In genomic region chr13:36057041-36057440, GRCh38 we compare ENCODE assay signal across 28 cellular contexts.
A peak's percentile ranks its signal among the peaks of the same experiment; 100 is the strongest.
DNase-seq lines count a peak whose midpoint lies in the region; ATAC-seq, FAIRE-seq and TF ChIP-seq lines count a peak whose summit lies in the region.
"Had no signal": no experiment of that assay in that cellular context is flagged by ENCODE, and none has a peak within 500 bp of the region (broad histone marks: within the 10 kb centered on the region; RNA-seq: fewer than 3 reads in every experiment).

No MANE protein-coding gene starts in this region.

- H3K9me3 ChIP-seq in A549: no peaks in the 10 kb centered on the region
- H3K9me3 ChIP-seq in HCT116 (ENCODE audit: control insufficient read depth in 1 of 2, insufficient read depth in 1 of 2, low read depth in 1 of 2, low read length in 2 of 2): peaks cover 0 to 14% of the 10 kb centered on the region in 2 experiments; a peak in 2 of 4 replicates
- no peaks in the 10 kb centered on the region for H3K9me3 ChIP-seq in uterus
- H3K9me3 ChIP-seq: SJSA1, spleen, vagina had no signal

- 0% methylated on average over 3 of the region's 3 CpGs for WGBS in A549 (ENCODE audit: missing lambda C conversion rate)

- no peaks in the 10 kb centered on the region for H3K9me2 ChIP-seq in HCT116 (ENCODE audit: insufficient read depth)

- H3K27ac ChIP-seq in A549: no peak overlapping the region
- no peak overlapping the region for H3K27ac ChIP-seq in HCT116 (ENCODE audit: low read depth, low read length)
- no peak overlapping the region for H3K27ac ChIP-seq in uterus
- H3K27ac ChIP-seq: PC-9, SJSA1, spleen, vagina had no signal

- FAIRE-seq in A549 (lab: Jason Lieb, UNC): no peak
- FAIRE-seq: bronchial epithelial cell, endothelial cell of umbilical vein had no signal

- DNase-seq in A549 (ENCODE audit: low read depth in 1 of 2, low spot score in 1 of 2): no peak
- DNase-seq in HCT116 (ENCODE audit: low read depth, low spot score): no peak
- peak; percentile 24 for DNase-seq in RKO (ENCODE audit: low spot score)
- peak; percentile 22 for DNase-seq in fibroblast of pulmonary artery (ENCODE audit: low read depth)
- no peak for DNase-seq in uterus
- DNase-seq in NCI-H524 (lab: John Stamatoyannopoulos, UW): no peak
- no peak for DNase-seq in WTC11 (ENCODE audit: low spot score)
- DNase-seq: activated CD8-positive, alpha-beta memory T cell treated with anti-CD3 and anti-CD28 coated beads, Interleukin-2, amount 10 ng/mL, durations not matched to agents 7 days and 5 days; activated naive CD8-positive, alpha-beta T cell treated with anti-CD3 and anti-CD28 coated beads, Interleukin-2, amount 10 ng/mL, durations not matched to agents 7 days and 5 days; CD4-positive, alpha-beta T cell; DMS53; foreskin melanocyte; left colon; NCI-H146; NCI-H82; PC-9; spleen; stimulated activated CD8-positive, alpha-beta memory T cell treated with anti-CD3 and anti-CD28 coated beads, Interleukin-4, amount 100 ng/mL, for 48 hours; T-helper 9 cell had no signal

- TF ChIP-seq POLR2A in A549 (IDR thresholded peaks at IDR 0.05; ENCODE audit: low read length): no peak
- no peak for TF ChIP-seq POLR2A in HCT116 (IDR thresholded peaks at IDR 0.05; ENCODE audit: borderline replicate concordance, extremely low read depth, insufficient read depth, insufficient read length)
- no peak for TF ChIP-seq POLR2A in uterus (IDR thresholded peaks at IDR 0.05)

- no peak overlapping the region for H3K4me3 Mint-ChIP-seq in WTC11
- H3K4me3 Mint-ChIP-seq: activated CD8-positive, alpha-beta memory T cell treated with anti-CD3 and anti-CD28 coated beads, Interleukin-2, amount 10 ng/mL, durations not matched to agents 7 days and 5 days; activated naive CD8-positive, alpha-beta T cell treated with anti-CD3 and anti-CD28 coated beads, Interleukin-2, amount 10 ng/mL, durations not matched to agents 7 days and 5 days; CD4-positive, alpha-beta T cell; dendritic cell treated with granulocyte-macrophage colony-stimulating factor and Interleukin-4, amounts not matched to agents 40 ng/mL and 50 ng/mL, for 4 days; mesothelial cell of epicardium; neural crest cell had no signal

- TF ChIP-seq EP300 in A549 (IDR thresholded peaks at IDR 0.05): no peak

- ATAC-seq in A549: no peak
- ATAC-seq in HCT116: no peak
- no peak for ATAC-seq in WTC11
- no peak for ATAC-seq in HG02885 (IDR thresholded peaks at IDR 0.05; ENCODE audit: poor library complexity, unreplicated experiment)
- ATAC-seq: activated CD8-positive, alpha-beta memory T cell treated with anti-CD3 and anti-CD28 coated beads, Interleukin-2, amount 10 ng/mL, durations not matched to agents 7 days and 5 days; left colon had no signal

- H3K4me2 ChIP-seq in A549 (no peak overlapping the region), HCT116 (ENCODE audit: low read length) (no peak overlapping the region)
- H3K4me2 ChIP-seq: PC-9 had no signal

- RAD21 ChIA-PET in HCT116 (lab: Charles Lee; ENCODE audit: low non-redundant PET in 1 of 2, low total read pairs in 2 of 2, uncharacterized antibody in 2 of 2, unreplicated experiment in 2 of 2): no interaction called here

- CTCF ChIA-PET in A549 (lab: Yijun Ruan, JAX): no interaction called here
- CTCF ChIA-PET in HCT116 (lab: Charles Lee): no interaction called here
- CTCF ChIA-PET in WTC11 (lab: Charles Lee): no interaction called here

- no peak overlapping the region for H2AFZ ChIP-seq in HCT116 (ENCODE audit: low read depth, low read length, poor library complexity, severe bottlenecking)
- H2AFZ ChIP-seq: PC-9 had no signal

- H3K4me3 ChIP-seq in A549 (no peak overlapping the region), HCT116 (replicated peaks in 1 of 2; ENCODE audit: low read depth in 1 of 2, low read length in 2 of 2) (no peak overlapping the region), fibroblast of pulmonary artery (replicated peaks; ENCODE audit: low read depth, low read length) (no peak overlapping the region), uterus (no peak overlapping the region)
- H3K4me3 ChIP-seq: PC-9, SJSA1, spleen, vagina had no signal

- H3K27me3 ChIP-seq in HCT116 (ENCODE audit: insufficient read depth, low read length) (no peaks in the 10 kb centered on the region), uterus (no peaks in the 10 kb centered on the region)
- H3K27me3 ChIP-seq: SJSA1, spleen, vagina had no signal

- peaks cover 12% of the 10 kb centered on the region for H3K9me3 Mint-ChIP-seq in WTC11
- H3K9me3 Mint-ChIP-seq: activated naive CD8-positive, alpha-beta T cell treated with anti-CD3 and anti-CD28 coated beads, Interleukin-2, amount 10 ng/mL, durations not matched to agents 7 days and 5 days; activated T-helper 2 cell treated with anti-CD3 and anti-CD28 coated beads, Interferon-gamma antibody, Interleukin-2, Interleukin-4, amounts not matched to agents 10 μg/mL and 5 μg/mL and 100 μg/mL, durations not matched to agents 14 hours and 24 hours and 36 hours; CD4-positive, alpha-beta T cell; mesothelial cell of epicardium; neural crest cell had no signal

- H3K9ac ChIP-seq in HCT116 (ENCODE audit: low read length): no peak overlapping the region

- TF ChIP-seq CTCF in A549 (IDR thresholded peaks at IDR 0.05) (no peak), HCT116 (IDR thresholded peaks at IDR 0.05 in 2 of 3, conservative IDR thresholded peaks at IDR 0.05 in 1 of 3; ENCODE audit: borderline replicate concordance in 1 of 3, insufficient read depth in 1 of 3, low read depth in 2 of 3, low read length in 2 of 3) (no peak), fibroblast of pulmonary artery (IDR thresholded peaks at IDR 0.05; ENCODE audit: low read length, missing control alignments) (no peak), uterus (IDR thresholded peaks at IDR 0.05) (no peak), WTC11 (IDR thresholded peaks at IDR 0.05) (no peak)

- intact Hi-C loops in HCT116 (cut with micrococcal nuclease): no loop called here
- intact Hi-C loops in uterus (cut with DNase I; ENCODE audit: low total_unique reads): no loop called here

- no peak overlapping the region for H3K27ac Mint-ChIP-seq in WTC11
- H3K27ac Mint-ChIP-seq: activated CD8-positive, alpha-beta memory T cell treated with anti-CD3 and anti-CD28 coated beads, Interleukin-2, amount 10 ng/mL, durations not matched to agents 7 days and 5 days; activated naive CD8-positive, alpha-beta T cell treated with anti-CD3 and anti-CD28 coated beads, Interleukin-2, amount 10 ng/mL, durations not matched to agents 7 days and 5 days; activated T-helper 2 cell treated with anti-CD3 and anti-CD28 coated beads, Interferon-gamma antibody, Interleukin-2, Interleukin-4, amounts not matched to agents 10 μg/mL and 5 μg/mL and 100 μg/mL, durations not matched to agents 14 hours and 24 hours and 36 hours; CD4-positive, alpha-beta T cell; dendritic cell treated with granulocyte-macrophage colony-stimulating factor and Interleukin-4, amounts not matched to agents 40 ng/mL and 50 ng/mL, for 4 days; mesothelial cell of epicardium had no signal

- no peaks in the 10 kb centered on the region for H3K36me3 ChIP-seq in HCT116 (ENCODE audit: control insufficient read depth in 1 of 2, insufficient read depth in 2 of 2, low read length in 2 of 2)
- no peaks in the 10 kb centered on the region for H3K36me3 ChIP-seq in uterus
- H3K36me3 ChIP-seq: SJSA1, spleen, vagina had no signal

- H4K20me1 ChIP-seq in HCT116 (ENCODE audit: insufficient read depth): no peaks in the 10 kb centered on the region

- H3K4me1 Mint-ChIP-seq in WTC11: peaks cover 19% of the 10 kb centered on the region
- H3K4me1 Mint-ChIP-seq: activated CD8-positive, alpha-beta memory T cell treated with anti-CD3 and anti-CD28 coated beads, Interleukin-2, amount 10 ng/mL, durations not matched to agents 7 days and 5 days; activated naive CD8-positive, alpha-beta T cell treated with anti-CD3 and anti-CD28 coated beads, Interleukin-2, amount 10 ng/mL, durations not matched to agents 7 days and 5 days; neural crest cell had no signal

- TF ChIP-seq RAD21 in A549 (conservative IDR thresholded peaks at IDR 0.05 in 1 of 2, IDR thresholded peaks at IDR 0.05 in 1 of 2): no peak
- no peak for TF ChIP-seq RAD21 in HCT116 (IDR thresholded peaks at IDR 0.05; ENCODE audit: low read depth)

- H3K4me1 ChIP-seq in A549: no peaks in the 10 kb centered on the region
- H3K4me1 ChIP-seq in HCT116 (ENCODE audit: control insufficient read depth in 1 of 2, insufficient read depth in 2 of 2, low read length in 2 of 2): no peaks in the 10 kb centered on the region
- peaks cover 0 to 8% of the 10 kb centered on the region in 2 donors for H3K4me1 ChIP-seq in uterus
- H3K4me1 ChIP-seq: SJSA1, spleen had no signal

- POLR2A ChIA-PET in A549 (lab: Yijun Ruan, JAX) (no interaction called here), HCT116 (lab: Charles Lee) (no interaction called here), WTC11 (lab: Charles Lee) (no interaction called here)

- no TSS peak for BruUV-seq in HCT116 (replicated peaks; lab: Mats Ljungman, UMichigan)

- no peaks in the 10 kb centered on the region for H3K27me3 Mint-ChIP-seq in WTC11 (ENCODE audit: low read depth)
- H3K27me3 Mint-ChIP-seq: activated CD8-positive, alpha-beta memory T cell treated with anti-CD3 and anti-CD28 coated beads, Interleukin-2, amount 10 ng/mL, durations not matched to agents 7 days and 5 days; activated naive CD8-positive, alpha-beta T cell treated with anti-CD3 and anti-CD28 coated beads, Interleukin-2, amount 10 ng/mL, durations not matched to agents 7 days and 5 days; CD4-positive, alpha-beta T cell; dendritic cell treated with granulocyte-macrophage colony-stimulating factor and Interleukin-4, amounts not matched to agents 40 ng/mL and 50 ng/mL, for 4 days had no signal

- H3K79me2 ChIP-seq in HCT116 (ENCODE audit: insufficient read depth, low read length): no peaks in the 10 kb centered on the region

- peaks cover 8% of the 10 kb centered on the region for H3K36me3 Mint-ChIP-seq in WTC11
- H3K36me3 Mint-ChIP-seq: activated CD8-positive, alpha-beta memory T cell treated with anti-CD3 and anti-CD28 coated beads, Interleukin-2, amount 10 ng/mL, durations not matched to agents 7 days and 5 days; activated naive CD8-positive, alpha-beta T cell treated with anti-CD3 and anti-CD28 coated beads, Interleukin-2, amount 10 ng/mL, durations not matched to agents 7 days and 5 days; mesothelial cell of epicardium had no signal

TF ChIP-seq in HCT116, 20 proteins besides CTCF, POLR2A, EP300 and RAD21 (continues in another document):
- TF ChIP-seq YY1 (IDR thresholded peaks at IDR 0.05; ENCODE audit: extremely low read depth, insufficient replicate concordance, low read depth, low read length) (no peak), CEBPB (IDR thresholded peaks at IDR 0.05; ENCODE audit: low read depth) (no peak), EZH2phosphoT487 (IDR thresholded peaks at IDR 0.05; ENCODE audit: borderline replicate concordance) (no peak)

TF ChIP-seq in WTC11, 78 proteins besides CTCF, POLR2A, EP300 and RAD21 (continues in another document):
- no peak for TF ChIP-seq PREB (CRISPR knock-in tag; IDR thresholded peaks at IDR 0.05; ENCODE audit: borderline replicate concordance)

Comparison
In these comparisons a context has a peak if more than half of its experiments do, and no peak if none do; other contexts are left out.
1. DNase-seq: peak in RKO (single experiment) and fibroblast of pulmonary artery (single experiment); none in A549 (0 of 2), HCT116 (single experiment), uterus (0 of 2), NCI-H524 (0 of 2) and WTC11 (single experiment).